8 cellular contexts compared by ENCODE assay signal in the genomic region with DNA sequence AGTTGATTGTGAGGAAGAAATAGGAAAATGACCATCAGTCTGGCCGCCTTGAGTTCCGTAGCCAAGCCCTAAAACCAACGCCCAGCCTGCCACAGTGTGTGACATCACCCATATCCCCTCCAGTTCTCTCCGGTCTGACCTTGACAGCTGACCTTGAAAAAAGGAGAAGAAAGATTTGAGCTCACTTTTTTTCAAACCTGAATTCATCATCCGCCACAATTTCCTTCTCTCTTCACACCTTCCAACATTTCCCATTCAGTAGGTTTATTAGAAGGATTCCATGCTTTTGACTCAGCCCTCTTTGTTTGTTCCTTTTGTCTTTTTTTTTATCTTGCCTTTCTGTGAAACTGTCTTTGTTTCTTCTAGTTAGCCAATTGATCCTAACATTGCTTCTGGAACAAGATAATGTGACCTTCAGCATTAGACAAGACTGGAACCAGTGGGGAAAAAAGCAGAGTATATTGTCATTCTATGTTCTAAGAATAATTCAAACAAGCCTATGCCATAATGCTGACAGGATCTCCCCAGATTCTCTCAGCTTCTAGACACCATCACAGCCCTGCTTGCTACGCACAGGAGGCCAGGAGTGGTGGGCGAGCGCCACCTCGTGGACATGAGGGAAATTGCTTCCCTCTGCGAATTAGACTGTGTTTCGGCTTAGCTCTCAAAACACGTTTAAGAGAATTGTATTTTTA.
A peak's percentile ranks its signal among the peaks of the same experiment; 100 is the strongest.
DNase-seq lines count a peak whose midpoint lies in the region; ATAC-seq and TF ChIP-seq lines count a peak whose summit lies in the region.

No MANE protein-coding gene starts in this region.

- H3K27ac ChIP-seq in SJSA1, result no peak overlapping the region
- H3K27ac ChIP-seq in adrenal gland, result no peak overlapping the region

- no peak overlapping the region for H3K4me3 ChIP-seq in HFF-Myc (replicated peaks; ENCODE audit: low read depth, low read length)
- no peak overlapping the region for H3K4me3 ChIP-seq in SJSA1
- peak overlapping the region in 1 of 4 donors; percentile 5 for H3K4me3 ChIP-seq in adrenal gland

- intact Hi-C loops in adrenal gland (cut with DNase I), result loop anchor here (10.0 kb wide), 2 partner anchors 309 to 1029 kb away; no protein-coding TSS in a partner anchor
- intact Hi-C loops in left cardiac atrium (cut with DNase I), result loop anchor here (1.0 to 10.0 kb wide), 4 partner anchors 309 to 1029 kb away; no protein-coding TSS in a partner anchor

- H3K4me1 ChIP-seq in SJSA1 (replicated peaks) (no peaks in the 10 kb centered on the region), adrenal gland (replicated peaks in 1 of 2) (peaks cover 0 to 8% of the 10 kb centered on the region in 2 donors)

- DNase-seq in SIG-M5 treated with dmso at 0.1 percent for 504 hours (lab: John Stamatoyannopoulos, UW; ENCODE audit: unreplicated experiment) (peak; percentile 52), SIG-M5 (lab: John Stamatoyannopoulos, UW) (no peak), HFF-Myc (ENCODE audit: extremely low read depth, low read depth) (peak; percentile 12), M059J (ENCODE audit: low read depth) (peak; percentile 70), SJSA1 (ENCODE audit: low read depth in 1 of 2, low spot score in 2 of 2) (peak; percentile 16 to 43), adrenal gland (peak; percentile 61 to 89 (median 76)), left cardiac atrium (peak; percentile 55), pulmonary artery endothelial cell (ENCODE audit: low read depth, low spot score) (peak; percentile 36)

- TF ChIP-seq CTCF in HFF-Myc (IDR thresholded peaks at IDR 0.05; ENCODE audit: low read depth, low read length, missing control alignments), result peak; percentile 91
- TF ChIP-seq CTCF in adrenal gland (IDR thresholded peaks at IDR 0.05), result peak; percentile 95 to 99 (median 98)

- H3K27me3 ChIP-seq in SJSA1 (replicated peaks), result peaks cover 7% of the 10 kb centered on the region
- no peaks in the 10 kb centered on the region for H3K27me3 ChIP-seq in adrenal gland

- no peak for TF ChIP-seq POLR2A in adrenal gland (IDR thresholded peaks at IDR 0.05)

- H3K9me3 ChIP-seq in SJSA1 (replicated peaks) (no peaks in the 10 kb centered on the region), adrenal gland (replicated peaks in 1 of 3) (no peaks in the 10 kb centered on the region)

- ATAC-seq in left cardiac atrium, result peak; percentile 80 to 89

- H3K36me3 ChIP-seq in SJSA1, result no peaks in the 10 kb centered on the region
- no peaks in the 10 kb centered on the region for H3K36me3 ChIP-seq in adrenal gland (replicated peaks in 1 of 2)

- WGBS in adrenal gland, 4 donors, result 9 to 17% (median 10%) methylated on average over 12 of the region's 12 CpGs
